18 cellular contexts compared by ENCODE assay signal in genomic region chr12:84069699-84070098, GRCh38.
DNase-seq lines count a peak whose midpoint lies in the region; ATAC-seq and TF ChIP-seq lines count a peak whose summit lies in the region.
"Had no signal": no experiment of that assay in that cellular context is flagged by ENCODE, and none has a peak within 500 bp of the region (broad histone marks: within the 10 kb centered on the region; RNA-seq: fewer than 3 reads in every experiment).

No MANE protein-coding gene starts in this region.

- no peaks in the 10 kb centered on the region for H3K9me2 ChIP-seq in GM23248 (ENCODE audit: insufficient read depth)

- H3K4me3 ChIP-seq in AG10803 (ENCODE audit: low read length) (no peak overlapping the region), GM23248 (peak overlapping the region; percentile 22; the same call in 1 of the 2 replicates), fibroblast of villous mesenchyme (ENCODE audit: low read depth, low read length) (no peak overlapping the region), neuronal stem cell (ENCODE audit: low read length in 2 of 2) (no peak overlapping the region)
- H3K4me3 ChIP-seq: A549, Peyer's patch had no signal

- H3K23ac ChIP-seq in neuronal stem cell (ENCODE audit: low read depth, low read length, poor library complexity), result no peak overlapping the region

- ATAC-seq in SK-N-SH treated with all-trans-retinoic acid at 6 μM for 48 hours (peak; percentile 69), omental fat pad (ENCODE audit: low FRiP score) (no peak)
- ATAC-seq: A549, T-cell had no signal

- peak overlapping the region; percentile 76 for H3K27ac ChIP-seq in GM23248
- H3K27ac ChIP-seq in neuronal stem cell (replicated peaks; ENCODE audit: low read length), result no peak overlapping the region
- H3K27ac ChIP-seq: A549, Peyer's patch had no signal

- H4K91ac ChIP-seq in neuronal stem cell (ENCODE audit: low read depth, low read length, poor library complexity), result no peak overlapping the region

- no peaks in the 10 kb centered on the region for H4K20me1 ChIP-seq in GM23248 (ENCODE audit: insufficient read depth)

- no peak overlapping the region for H3K14ac ChIP-seq in neuronal stem cell (ENCODE audit: low read length)

- H2BK12ac ChIP-seq in neuronal stem cell (ENCODE audit: low read length), result no peak overlapping the region

- H3K79me1 ChIP-seq in neuronal stem cell (ENCODE audit: low read depth, low read length), result no peaks in the 10 kb centered on the region

- in situ Hi-C loops in GM23248 (cut with MboI), result no loop called here

- H3K4me2 ChIP-seq in GM23248 (ENCODE audit: unreplicated experiment) (peak overlapping the region; percentile 49), neuronal stem cell (ENCODE audit: insufficient read depth, low read length, poor library complexity, severe bottlenecking) (no peak overlapping the region)
- H3K4me2 ChIP-seq: A549 had no signal

- H2BK120ac ChIP-seq in neuronal stem cell (ENCODE audit: low read depth, low read length), result no peak overlapping the region

- H3K9me3 ChIP-seq in GM23248 (ENCODE audit: low read depth), result no peaks in the 10 kb centered on the region
- no peaks in the 10 kb centered on the region for H3K9me3 ChIP-seq in neuronal stem cell (replicated peaks in 1 of 2; ENCODE audit: control insufficient read depth in 2 of 2, insufficient read depth in 1 of 2, low read depth in 1 of 2, low read length in 2 of 2)
- H3K9me3 ChIP-seq: A549, Caco-2, Peyer's patch had no signal

- H3K18ac ChIP-seq in neuronal stem cell (ENCODE audit: low read length), result no peak overlapping the region

- TF ChIP-seq CTCF in AG10803 (conservative IDR thresholded peaks at IDR 0.05; ENCODE audit: low read length) (no peak), fibroblast of villous mesenchyme (IDR thresholded peaks at IDR 0.05; ENCODE audit: insufficient read depth, low read depth, low read length) (no peak), omental fat pad (IDR thresholded peaks at IDR 0.05) (no peak)

- peaks cover 32% of the 10 kb centered on the region for H3F3A ChIP-seq in GM23248 (ENCODE audit: insufficient read depth)

- H3K4ac ChIP-seq in neuronal stem cell (ENCODE audit: low read length), result no peak overlapping the region

- no peak overlapping the region for H4K8ac ChIP-seq in neuronal stem cell (ENCODE audit: low read depth, low read length)

- H2BK15ac ChIP-seq in neuronal stem cell (ENCODE audit: low read length), result no peak overlapping the region

- H2AK5ac ChIP-seq in neuronal stem cell (ENCODE audit: low read depth, low read length), result no peak overlapping the region

- H3K9ac ChIP-seq in GM23248, result no peak overlapping the region
- H3K9ac ChIP-seq in neuronal stem cell (ENCODE audit: low read depth, low read length, poor library complexity), result no peak overlapping the region

- no peaks in the 10 kb centered on the region for H3K79me2 ChIP-seq in GM23248 (ENCODE audit: insufficient read depth)

- WGBS in GM23248 (ENCODE audit: low coverage in 1 of 2, low lambda C conversion rate in 2 of 2, missing lambda C conversion rate in 2 of 2), 2 experiments, result 0 to 2% methylated on average over 1 of the region's 1 CpG
- WGBS in neuronal stem cell (ENCODE audit: extremely low coverage in 2 of 2, insufficient read length in 2 of 2, insufficient replicate concordance in 1 of 2), 2 donors, result no CpG with 5 or more reads among the region's 1 CpG

- H3K36me3 ChIP-seq in GM23248 (ENCODE audit: low read depth), result no peaks in the 10 kb centered on the region
- no peaks in the 10 kb centered on the region for H3K36me3 ChIP-seq in neuronal stem cell (replicated peaks in 1 of 2; ENCODE audit: control insufficient read depth in 2 of 2, insufficient read depth in 2 of 2, low read length in 2 of 2)
- H3K36me3 ChIP-seq: Peyer's patch had no signal

- no peak overlapping the region for H2AFZ ChIP-seq in GM23248
- no peak overlapping the region for H2AFZ ChIP-seq in neuronal stem cell (ENCODE audit: low read length)

- no peak overlapping the region for H2BK5ac ChIP-seq in neuronal stem cell (ENCODE audit: low read length)

- peaks cover 31% of the 10 kb centered on the region for H3K4me1 ChIP-seq in GM23248 (ENCODE audit: insufficient read depth)
- no peaks in the 10 kb centered on the region for H3K4me1 ChIP-seq in neuronal stem cell (ENCODE audit: control insufficient read depth in 2 of 2, insufficient read depth in 1 of 2, low read depth in 1 of 2, low read length in 2 of 2)
- H3K4me1 ChIP-seq: A549, Caco-2, Peyer's patch had no signal

- DNase-seq in AG10803 (ENCODE audit: low read depth), result peak; percentile 88
- peak; percentile 47 for DNase-seq in GM23248
- DNase-seq in fibroblast of villous mesenchyme (ENCODE audit: low read depth), result peak; percentile 3
- no peak for DNase-seq in activated gamma-delta T cell (lab: John Stamatoyannopoulos, UW)
- DNase-seq in omental fat pad (ENCODE audit: low spot score), result no peak
- DNase-seq in neuronal stem cell (ENCODE audit: low spot score), result no peak
- no peak for DNase-seq in stimulated activated CD4-positive, alpha-beta T cell treated with anti-CD3 and anti-CD28 coated beads, Interleukin-4, amount 100 ng/mL, for 4 hours
- DNase-seq: AML-193; Caco-2; H7; NCI-H1092 treated with DMSO at 0.1 percent for 48 hours; NCI-H2081; NCI-H2171 treated with DMSO at 0.1 percent for 48 hours; NK-92 treated with Interleukin-12 subunit alpha and Interleukin-12 subunit beta, amount 100 ng/mL, for 24 hours; Peyer's patch; T-cell had no signal

- no peaks in the 10 kb centered on the region for H3K27me3 ChIP-seq in GM23248 (replicated peaks; ENCODE audit: insufficient read depth)
- H3K27me3 ChIP-seq in neuronal stem cell (ENCODE audit: control insufficient read depth in 3 of 3, insufficient read depth in 3 of 3, low read depth in 1 of 3, low read length in 3 of 3), result no peaks in the 10 kb centered on the region
- H3K27me3 ChIP-seq: Peyer's patch had no signal

TF ChIP-seq in SK-N-SH treated with all-trans-retinoic acid at 6 μM for 48 hours, 23 proteins besides CTCF, POLR2A, EP300 and RAD21:
- TF ChIP-seq, protein P1, sequence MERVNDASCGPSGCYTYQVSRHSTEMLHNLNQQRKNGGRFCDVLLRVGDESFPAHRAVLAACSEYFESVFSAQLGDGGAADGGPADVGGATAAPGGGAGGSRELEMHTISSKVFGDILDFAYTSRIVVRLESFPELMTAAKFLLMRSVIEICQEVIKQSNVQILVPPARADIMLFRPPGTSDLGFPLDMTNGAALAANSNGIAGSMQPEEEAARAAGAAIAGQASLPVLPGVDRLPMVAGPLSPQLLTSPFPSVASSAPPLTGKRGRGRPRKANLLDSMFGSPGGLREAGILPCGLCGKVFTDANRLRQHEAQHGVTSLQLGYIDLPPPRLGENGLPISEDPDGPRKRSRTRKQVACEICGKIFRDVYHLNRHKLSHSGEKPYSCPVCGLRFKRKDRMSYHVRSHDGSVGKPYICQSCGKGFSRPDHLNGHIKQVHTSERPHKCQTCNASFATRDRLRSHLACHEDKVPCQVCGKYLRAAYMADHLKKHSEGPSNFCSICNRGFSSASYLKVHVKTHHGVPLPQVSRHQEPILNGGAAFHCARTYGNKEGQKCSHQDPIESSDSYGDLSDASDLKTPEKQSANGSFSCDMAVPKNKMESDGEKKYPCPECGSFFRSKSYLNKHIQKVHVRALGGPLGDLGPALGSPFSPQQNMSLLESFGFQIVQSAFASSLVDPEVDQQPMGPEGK (CRISPR knock-in tag; IDR thresholded peaks at IDR 0.05; ENCODE audit: borderline replicate concordance), result no peak
- TF ChIP-seq SNAI2 (CRISPR knock-in tag; IDR thresholded peaks at IDR 0.05), result no peak
- no peak for TF ChIP-seq ESRRG (CRISPR knock-in tag; IDR thresholded peaks at IDR 0.05)
- peak; percentile 62; the same call in 1 of the 2 replicates for TF ChIP-seq TOX (CRISPR knock-in tag; IDR thresholded peaks at IDR 0.05; ENCODE audit: borderline replicate concordance)
- no peak for TF ChIP-seq BACH2 (CRISPR knock-in tag; IDR thresholded peaks at IDR 0.05; ENCODE audit: borderline replicate concordance)
- peak; percentile 91 for TF ChIP-seq ISL1 (CRISPR knock-in tag; IDR thresholded peaks at IDR 0.05)
- no peak for TF ChIP-seq OSR1 (CRISPR knock-in tag; IDR thresholded peaks at IDR 0.05)
- TF ChIP-seq ZNF565 (CRISPR knock-in tag; conservative IDR thresholded peaks at IDR 0.05; ENCODE audit: low read depth), result no peak
- peak; percentile 62; the same call in 1 of the 2 replicates for TF ChIP-seq ZC3H10 (CRISPR knock-in tag; IDR thresholded peaks at IDR 0.05)

Comparison
In these comparisons a context has a peak if more than half of its experiments do, and no peak if none do; other contexts are left out.
1. DNase-seq: peak in AG10803 (single experiment), GM23248 (single experiment) and fibroblast of villous mesenchyme (single experiment); none in activated gamma-delta T cell (single experiment), omental fat pad (single experiment), neuronal stem cell (single experiment) and stimulated activated CD4-positive, alpha-beta T cell treated with anti-CD3 and anti-CD28 coated beads, Interleukin-4, amount 100 ng/mL, for 4 hours (0 of 2).